23 cellular contexts compared by ENCODE assay signal in genomic region chr17:39970157-39970692, GRCh38. TPM values are rescaled to one million over a fixed set of nuclear protein-coding genes. Genes with fewer than 3 reads are reported as not detected.
DNase-seq lines count a peak whose midpoint lies in the region; ATAC-seq, FAIRE-seq and TF ChIP-seq lines count a peak whose summit lies in the region.
"Had no signal": no experiment of that assay in that cellular context is flagged by ENCODE, and none has a peak within 500 bp of the region (broad histone marks: within the 10 kb centered on the region; RNA-seq: fewer than 3 reads in every experiment).

No MANE protein-coding gene starts in this region.

- POLR2A ChIA-PET in HEK293T (lab: Yijun Ruan, JAX), result interaction anchor here (0.6 kb wide), 1 partner anchor 149 kb away, joined by 4 read pairs; no protein-coding TSS in a partner anchor

- no peaks in the 10 kb centered on the region for H3K9me3 ChIP-seq in spleen
- H3K9me3 ChIP-seq: BE2C, Caco-2 had no signal

- H3K4me1 ChIP-seq in spleen, result peaks cover 0 to 36% (median 3%) of the 10 kb centered on the region in 6 donors
- H3K4me1 ChIP-seq: BE2C, Caco-2 had no signal

- no peak overlapping the region for H3K4me3 ChIP-seq in bronchial epithelial cell (ENCODE audit: low read depth, low read length)
- no peak overlapping the region for H3K4me3 ChIP-seq in spleen
- H3K4me3 ChIP-seq: GM23248 had no signal

- no peak overlapping the region for H3K27ac ChIP-seq in spleen
- H3K27ac ChIP-seq: GM23248 had no signal

- 56 to 71% (median 66%) methylated on average over 6 to 7 of the region's 7 CpGs for WGBS in spleen, 5 donors

- intact Hi-C loops in left colon (cut with DNase I, micrococcal nuclease) (no loop called here), spleen (cut with DNase I; ENCODE audit: low total_unique reads) (no loop called here)

- peak; percentile 97 for ATAC-seq in left colon
- ATAC-seq in HG03097 (IDR thresholded peaks at IDR 0.05; ENCODE audit: low FRiP score, unreplicated experiment), result no peak

- no peak for TF ChIP-seq POLR2A in spleen (IDR thresholded peaks at IDR 0.05)

- peaks cover 2% of the 10 kb centered on the region for H3K27me3 ChIP-seq in bronchial epithelial cell (ENCODE audit: control insufficient read depth, insufficient read depth, low read length)
- H3K27me3 ChIP-seq in spleen (replicated peaks in 1 of 7), result peaks cover 0 to 11% (median 0%) of the 10 kb centered on the region in 7 donors

- TF ChIP-seq CTCF in bronchial epithelial cell (IDR thresholded peaks at IDR 0.05; ENCODE audit: insufficient read depth, low read length, severe bottlenecking) (no peak), spleen (IDR thresholded peaks at IDR 0.05 in 8 of 11, conservative IDR thresholded peaks at IDR 0.05 in 3 of 11) (no peak)

- peak; percentile 47 for FAIRE-seq in bronchial epithelial cell (lab: Jason Lieb, UNC)
- FAIRE-seq: A204.1, GM12892, GM18507, H54 had no signal

- DNase-seq in bronchial epithelial cell (ENCODE audit: low read depth) (no peak), left colon (no peak), spleen (peak; percentile 21), HEK293T (ENCODE audit: extremely low spot score) (no peak)
- DNase-seq in activated naive CD4-positive, alpha-beta T cell treated with Interleukin-2 at 50 U/mL for 16 hours, result no peak
- DNase-seq: ACHN; BE2C; C1 segment of cervical spinal cord; Caco-2; CD4-positive, CD25-positive, alpha-beta regulatory T cell; CD8-positive, alpha-beta memory T cell; DMS153; DMS79; GDM1; GM23248; HCEC 1CT had no signal

- CTCF ChIA-PET in HEK293T (lab: Yijun Ruan, JAX), result interaction anchor here (1.0 kb wide), 1 partner anchor 12 kb away, joined by 3 read pairs; no protein-coding TSS in a partner anchor

- H3K36me3 ChIP-seq in bronchial epithelial cell (ENCODE audit: control insufficient read depth, insufficient read depth, low read length) (no peaks in the 10 kb centered on the region), spleen (no peaks in the 10 kb centered on the region)
- H3K36me3 ChIP-seq: BE2C had no signal

TF ChIP-seq in HEK293T, 16 proteins besides CTCF, POLR2A, EP300 and RAD21:
- no peak for TF ChIP-seq CTBP1 (IDR thresholded peaks at IDR 0.05; ENCODE audit: borderline replicate concordance)
TF ChIP-seq in HEK293T: peak in this region for 0.

RNA-seq across cellular contexts. Expression of gene GSDMA, which starts 7.4 kb away (rescaled TPM):
- 0.26 and 0.38 TPM in 2 replicates for total RNA-seq in bronchial epithelial cell
- total RNA-seq in left colon, result under 1 TPM in 1 of 2 donors, not detected in 1; 0.58 TPM
- 1 to 10 TPM in 1 of 7 donors, under 1 TPM in 4, not detected in 2; 0.30 to 1.2 (median 0.50) TPM for total RNA-seq in spleen
- under 1 TPM in 2 of 3 donors, not detected in 1; 0.07 to 0.24 TPM for polyA plus RNA-seq in spleen
- total RNA-seq: Caco-2; CD8-positive, alpha-beta memory T cell; Daoy; GM23248; HT-29 had no signal

RNA-seq across cellular contexts. Expression of gene PSMD3, which starts 10.4 kb away (rescaled TPM):
- total RNA-seq in bronchial epithelial cell (79.8 and 83.1 TPM in 2 replicates), left colon (100 to 1,000 TPM in 1 of 2 donors, 10 to 100 TPM in 1; 97.5 to 109 TPM), spleen (10 to 100 TPM; 57.4 to 70.6 (median 65.5) TPM)
- 10 to 100 TPM; 35.6 to 50.8 (median 43.5) TPM for polyA plus RNA-seq in spleen

RNA-seq across cellular contexts. Expression of gene LRRC3C, which starts 42.7 kb away (rescaled TPM):
- total RNA-seq in bronchial epithelial cell, result not detected in 2 replicates
- total RNA-seq in left colon, result not detected
- not detected for total RNA-seq in spleen
- under 1 TPM in 1 of 3 donors, not detected in 2; 0.08 TPM for polyA plus RNA-seq in spleen
- total RNA-seq: Caco-2; CD4-positive, CD25-positive, alpha-beta regulatory T cell; CD8-positive, alpha-beta memory T cell; Daoy; GM23248; HT-29 had no signal
- polyA plus RNA-seq: CD8-positive, alpha-beta memory T cell; GM23248 had no signal

RNA-seq across cellular contexts. Expression of gene ORMDL3, which starts 42.8 kb away (rescaled TPM):
- total RNA-seq in bronchial epithelial cell, result 26.6 and 30.7 TPM in 2 replicates
- 10 to 100 TPM; 63.4 to 68.8 TPM for total RNA-seq in left colon
- 10 to 100 TPM; 48.0 to 77.6 (median 58.2) TPM for total RNA-seq in spleen
- 10 to 100 TPM; 34.7 to 44.0 (median 40.5) TPM for polyA plus RNA-seq in spleen

RNA-seq across cellular contexts. Expression of gene CSF3, which starts 45.0 kb away (rescaled TPM):
- total RNA-seq in bronchial epithelial cell (under 0.01 TPM in 1 of 2 replicates, not detected in the other), left colon (under 1 TPM; 0.20 to 0.67 TPM), spleen (1 to 10 TPM in 2 of 7 donors, under 1 TPM in 1, not detected in 4; 0.54 to 1.8 (median 1.6) TPM)
- polyA plus RNA-seq in spleen, result 1 to 10 TPM in 2 of 3 donors, under 1 TPM in 1; 0.24 to 1.4 (median 1.2) TPM
- total RNA-seq: Caco-2; CD4-positive, CD25-positive, alpha-beta regulatory T cell; CD8-positive, alpha-beta memory T cell; GM23248; HT-29 had no signal
- polyA plus RNA-seq: CD4-positive, CD25-positive, alpha-beta regulatory T cell; CD8-positive, alpha-beta memory T cell had no signal
